Comparison of ENCODE assay signal across 8 cellular contexts in the genomic region with DNA sequence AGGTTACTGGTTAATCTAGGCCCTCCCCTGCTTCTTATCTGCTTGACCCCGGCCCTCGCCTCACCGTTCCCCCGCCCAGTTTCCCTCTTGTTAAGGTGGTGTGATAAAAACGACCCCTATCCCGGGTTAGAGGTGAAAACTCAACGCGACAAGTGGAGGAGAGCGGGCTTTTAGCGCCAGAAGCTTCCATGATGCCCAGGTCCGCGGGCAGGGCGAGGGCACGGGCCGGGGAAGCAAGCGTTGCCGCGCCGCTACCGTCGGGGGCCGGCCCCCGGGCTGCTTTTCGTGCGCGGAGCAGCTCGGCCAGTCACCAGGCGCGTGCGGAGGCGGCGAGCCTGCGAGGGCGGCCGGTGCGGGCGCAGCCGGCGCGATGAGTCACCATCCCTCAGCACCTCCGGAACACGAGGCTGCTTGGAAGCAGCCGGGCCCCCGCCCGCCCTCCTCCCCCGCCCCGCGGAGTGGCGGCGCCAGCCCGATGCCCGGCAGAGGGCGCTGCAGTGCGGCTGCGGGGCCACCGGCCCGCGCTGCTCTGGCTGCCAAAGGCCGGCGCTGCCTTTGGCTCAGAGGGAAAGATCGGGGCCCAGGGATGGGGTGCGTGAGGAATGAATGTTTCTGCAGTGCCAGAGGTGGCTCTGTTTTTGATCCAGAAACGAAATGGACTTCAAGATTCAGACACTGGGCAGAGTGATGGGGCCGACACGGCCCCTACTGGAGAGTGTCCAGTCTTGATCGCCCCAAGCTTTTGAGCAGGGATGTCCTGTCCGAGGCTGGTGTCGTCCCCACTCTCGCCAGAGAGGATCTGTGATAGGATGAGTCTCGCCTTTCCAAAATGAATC.
DNase-seq lines count a peak whose midpoint lies in the region; ATAC-seq and TF ChIP-seq lines count a peak whose summit lies in the region.

No MANE protein-coding gene starts in this region.

- H3K79me2 ChIP-seq in neural progenitor cell (ENCODE audit: low read depth), result no peaks in the 10 kb centered on the region

- H3F3A ChIP-seq in neural progenitor cell (ENCODE audit: low read depth), result no peaks in the 10 kb centered on the region

- peaks cover 0 to 11% (median 0%) of the 10 kb centered on the region in 11 experiments; a peak in 3 of 22 replicates for H4K20me1 ChIP-seq in BLaER1 treated with 17β-estradiol and CSF1 and Interleukin-3, amounts not matched to agents 10 nM and 100 nM
- H4K20me1 ChIP-seq in neural progenitor cell (ENCODE audit: low read depth), result no peaks in the 10 kb centered on the region

- H3K4me3 ChIP-seq in BLaER1 treated with 17β-estradiol and CSF1 and Interleukin-3, amounts not matched to agents 10 nM and 100 nM, result no peak overlapping the region
- H3K4me3 ChIP-seq in fibroblast of the aortic adventitia (ENCODE audit: low read depth, low read length) (peak overlapping the region; percentile 19), neural progenitor cell (peak overlapping the region; percentile 10)

- H3K27me3 ChIP-seq in BLaER1 treated with 17β-estradiol and CSF1 and Interleukin-3, amounts not matched to agents 10 nM and 100 nM, result peaks cover 92 to 100% (median 98%) of the 10 kb centered on the region in 11 experiments
- peaks cover 12% of the 10 kb centered on the region for H3K27me3 ChIP-seq in neural progenitor cell

- peak overlapping the region in 3 of 11 experiments; percentile 28 to 49 (median 48); a peak in 5 of 22 replicates for H3K27ac ChIP-seq in BLaER1 treated with 17β-estradiol and CSF1 and Interleukin-3, amounts not matched to agents 10 nM and 100 nM
- H3K27ac ChIP-seq in neural progenitor cell, result no peak overlapping the region

- peaks cover 10% of the 10 kb centered on the region for H3K27me3 Mint-ChIP-seq in neural progenitor cell (ENCODE audit: insufficient read depth, low read depth)
- H3K27me3 Mint-ChIP-seq in stimulated activated naive CD8-positive, alpha-beta T cell treated with anti-CD3 and anti-CD28 coated beads, Interleukin-15, amount 100 ng/mL, for 72 hours, result peaks cover 54% of the 10 kb centered on the region

- H3K4me3 Mint-ChIP-seq in neural progenitor cell, result peak overlapping the region; percentile 64
- peak overlapping the region; percentile 42 to 54 for H3K4me3 Mint-ChIP-seq in stimulated activated naive CD8-positive, alpha-beta T cell treated with anti-CD3 and anti-CD28 coated beads, Interleukin-15, amount 100 ng/mL, for 72 hours

- no peak overlapping the region; a peak in 2 of 22 replicates for H3K9ac ChIP-seq in BLaER1 treated with 17β-estradiol and CSF1 and Interleukin-3, amounts not matched to agents 10 nM and 100 nM
- no peak overlapping the region for H3K9ac ChIP-seq in neural progenitor cell

- H3K4me1 ChIP-seq in BLaER1 treated with 17β-estradiol and CSF1 and Interleukin-3, amounts not matched to agents 10 nM and 100 nM, result peaks cover 0 to 17% (median 8%) of the 10 kb centered on the region in 10 experiments; a peak in 13 of 20 replicates
- H3K4me1 ChIP-seq in neural progenitor cell, result no peaks in the 10 kb centered on the region

- peak; percentile 37 for TF ChIP-seq CTCF in fibroblast of the aortic adventitia (IDR thresholded peaks at IDR 0.05; ENCODE audit: insufficient read depth, low read length)
- TF ChIP-seq CTCF in neural progenitor cell (IDR thresholded peaks at IDR 0.05), result peak; percentile 72

- H3K4me1 Mint-ChIP-seq in neural progenitor cell, result peaks cover 9% of the 10 kb centered on the region
- peaks cover 36% of the 10 kb centered on the region for H3K4me1 Mint-ChIP-seq in stimulated activated naive CD8-positive, alpha-beta T cell treated with anti-CD3 and anti-CD28 coated beads, Interleukin-15, amount 100 ng/mL, for 72 hours

- peak; percentile 62 for ATAC-seq in GM19351 (IDR thresholded peaks at IDR 0.05; ENCODE audit: unreplicated experiment)
- peak; percentile 95 for ATAC-seq in stimulated activated naive CD8-positive, alpha-beta T cell treated with anti-CD3 and anti-CD28 coated beads, Interleukin-15, amount 100 ng/mL, for 72 hours

- H3K9me3 ChIP-seq in BLaER1 treated with 17β-estradiol and CSF1 and Interleukin-3, amounts not matched to agents 10 nM and 100 nM (replicated peaks in 1 of 11), result no peaks in the 10 kb centered on the region
- H3K9me3 ChIP-seq in neural progenitor cell (ENCODE audit: low read depth), result no peaks in the 10 kb centered on the region

- no peak overlapping the region for H3K27ac Mint-ChIP-seq in neural progenitor cell
- no peak overlapping the region for H3K27ac Mint-ChIP-seq in stimulated activated naive CD8-positive, alpha-beta T cell treated with anti-CD3 and anti-CD28 coated beads, Interleukin-15, amount 100 ng/mL, for 72 hours

- no peaks in the 10 kb centered on the region for H3K9me3 Mint-ChIP-seq in neural progenitor cell
- no peaks in the 10 kb centered on the region for H3K9me3 Mint-ChIP-seq in stimulated activated naive CD8-positive, alpha-beta T cell treated with anti-CD3 and anti-CD28 coated beads, Interleukin-15, amount 100 ng/mL, for 72 hours

- H3K4me2 ChIP-seq in BLaER1 treated with 17β-estradiol and CSF1 and Interleukin-3, amounts not matched to agents 10 nM and 100 nM, result peak overlapping the region; percentile 35 to 67 (median 49); a peak in 19 of 22 replicates
- H3K4me2 ChIP-seq in neural progenitor cell, result peak overlapping the region; percentile 55

- no peaks in the 10 kb centered on the region for H3K36me3 ChIP-seq in BLaER1 treated with 17β-estradiol and CSF1 and Interleukin-3, amounts not matched to agents 10 nM and 100 nM
- H3K36me3 ChIP-seq in neural progenitor cell, result no peaks in the 10 kb centered on the region

- no peaks in the 10 kb centered on the region for H3K36me3 Mint-ChIP-seq in neural progenitor cell

- DNase-seq in HS-5 (ENCODE audit: low read depth) (peak; percentile 16), RPMI7951 (ENCODE audit: low read depth) (peak; percentile 91), fibroblast of the aortic adventitia (ENCODE audit: low read depth) (peak; percentile 87), neural progenitor cell (ENCODE audit: low spot score) (peak; percentile 89)
- DNase-seq in activated T-helper 9 cell treated with anti-CD3 and anti-CD28 coated beads, Interleukin-2, amount 50 U/mL, for 16 hours (ENCODE audit: low read depth), result peak; percentile 77
- peak; percentile 74 to 81 for DNase-seq in stimulated activated naive CD8-positive, alpha-beta T cell treated with anti-CD3 and anti-CD28 coated beads, Interleukin-15, amount 100 ng/mL, for 72 hours

- H2AFZ ChIP-seq in neural progenitor cell (replicated peaks), result no peak overlapping the region

Comparison
In these comparisons a context has a peak if more than half of its experiments do, and no peak if none do; other contexts are left out.
1. H3K4me3 ChIP-seq: peak in fibroblast of the aortic adventitia (single experiment) and neural progenitor cell (single experiment); none in BLaER1 treated with 17β-estradiol and CSF1 and Interleukin-3, amounts not matched to agents 10 nM and 100 nM (0 of 10).
2. DNase-seq: peak in every context shown above with its lines; median percentile 91 in RPMI7951; 89 in neural progenitor cell; 87 in fibroblast of the aortic adventitia; 78 in stimulated activated naive CD8-positive, alpha-beta T cell treated with anti-CD3 and anti-CD28 coated beads, Interleukin-15, amount 100 ng/mL, for 72 hours; 77 in activated T-helper 9 cell treated with anti-CD3 and anti-CD28 coated beads, Interleukin-2, amount 50 U/mL, for 16 hours; 16 in HS-5.